17 cellular contexts compared by ENCODE assay signal in genomic region chr15:85116925-85117646, GRCh38.
DNase-seq lines count a peak whose midpoint lies in the region; ATAC-seq, FAIRE-seq and TF ChIP-seq lines count a peak whose summit lies in the region.
"Had no signal": no experiment of that assay in that cellular context is flagged by ENCODE, and none has a peak within 500 bp of the region (broad histone marks: within the 10 kb centered on the region; RNA-seq: fewer than 3 reads in every experiment).

No MANE protein-coding gene starts in this region.

- CTCF ChIA-PET in CD4-positive, alpha-beta T cell (lab: Charles Lee): no interaction called here

- DNase-seq in GM12891 (ENCODE audit: insufficient read length, low spot score) (no peak), GM20000 (ENCODE audit: low spot score) (peak; percentile 42), osteocyte (ENCODE audit: extremely low spot score, unreplicated experiment) (peak; percentile 32), lower lobe of right lung (no peak), mucosa of gallbladder (ENCODE audit: low spot score) (no peak)
- no peak for DNase-seq in CD4-positive, alpha-beta T cell
- DNase-seq: activated gamma-delta T cell; amniotic stem cell; COR-L47; effector memory CD8-positive, alpha-beta T cell; NCI-H1694; NCI-H2227 treated with DMSO at 0.1 percent for 48 hours; PC-3; spleen had no signal

- FAIRE-seq in GM12891 (lab: Jason Lieb, UNC): peak; percentile 38

- H3K36me3 Mint-ChIP-seq in osteocyte (ENCODE audit: unreplicated experiment): peaks cover 40% of the 10 kb centered on the region
- H3K36me3 Mint-ChIP-seq in CD4-positive, alpha-beta T cell (ENCODE audit: low read depth): peaks cover 74% of the 10 kb centered on the region

- no peak overlapping the region for H3K4me3 Mint-ChIP-seq in osteocyte (ENCODE audit: unreplicated experiment)
- no peak overlapping the region for H3K4me3 Mint-ChIP-seq in CD4-positive, alpha-beta T cell
- H3K4me3 Mint-ChIP-seq: effector memory CD8-positive, alpha-beta T cell had no signal

- no peaks in the 10 kb centered on the region for H3K9me3 ChIP-seq in CD4-positive, alpha-beta T cell (ENCODE audit: control insufficient read depth, low read length)
- H3K9me3 ChIP-seq in lower lobe of right lung: no peaks in the 10 kb centered on the region
- H3K9me3 ChIP-seq: HAP-1, spleen, tibial nerve had no signal

- no peaks in the 10 kb centered on the region for H3K27me3 Mint-ChIP-seq in osteocyte (ENCODE audit: unreplicated experiment)
- no peaks in the 10 kb centered on the region for H3K27me3 Mint-ChIP-seq in CD4-positive, alpha-beta T cell
- H3K27me3 Mint-ChIP-seq: effector memory CD8-positive, alpha-beta T cell had no signal

- POLR2A ChIA-PET in CD4-positive, alpha-beta T cell (lab: Charles Lee): no interaction called here

- H3K36me3 ChIP-seq in lower lobe of right lung: peaks cover 84% of the 10 kb centered on the region

- H3K4me1 Mint-ChIP-seq in osteocyte (ENCODE audit: unreplicated experiment): no peaks in the 10 kb centered on the region
- no peaks in the 10 kb centered on the region for H3K4me1 Mint-ChIP-seq in CD4-positive, alpha-beta T cell (ENCODE audit: low read depth)

- no peak for ATAC-seq in CD4-positive, alpha-beta T cell (ENCODE audit: poor library complexity)
- ATAC-seq in lower lobe of right lung: no peak
- ATAC-seq: effector memory CD8-positive, alpha-beta T cell had no signal

- no peak for TF ChIP-seq CTCF in GM20000 (IDR thresholded peaks at IDR 0.05; ENCODE audit: extremely low read depth, missing control alignments)
- TF ChIP-seq CTCF in osteocyte (IDR thresholded peaks at IDR 0.05): no peak
- TF ChIP-seq CTCF in CD4-positive, alpha-beta T cell (IDR thresholded peaks at IDR 0.05): no peak
- no peak for TF ChIP-seq CTCF in lower lobe of right lung (IDR thresholded peaks at IDR 0.05)

- intact Hi-C loops in CD4-positive, alpha-beta T cell (cut with DNase I, micrococcal nuclease): no loop called here
- intact Hi-C loops in lower lobe of right lung (cut with DNase I): no loop called here

- H3K27me3 ChIP-seq in CD4-positive, alpha-beta T cell (ENCODE audit: control insufficient read depth, insufficient read depth, low read length): no peaks in the 10 kb centered on the region
- no peaks in the 10 kb centered on the region for H3K27me3 ChIP-seq in lower lobe of right lung (ENCODE audit: low read depth)
- H3K27me3 ChIP-seq: spleen, tibial nerve had no signal

- H3K27ac Mint-ChIP-seq in osteocyte (ENCODE audit: unreplicated experiment): no peak overlapping the region
- no peak overlapping the region for H3K27ac Mint-ChIP-seq in CD4-positive, alpha-beta T cell
- H3K27ac Mint-ChIP-seq: effector memory CD8-positive, alpha-beta T cell had no signal

- H3K9me3 Mint-ChIP-seq in osteocyte (ENCODE audit: unreplicated experiment): no peaks in the 10 kb centered on the region
- no peaks in the 10 kb centered on the region for H3K9me3 Mint-ChIP-seq in CD4-positive, alpha-beta T cell
- H3K9me3 Mint-ChIP-seq: effector memory CD8-positive, alpha-beta T cell had no signal

- TF ChIP-seq POLR2A in GM12891 (IDR thresholded peaks at IDR 0.05; ENCODE audit: low read depth, low read length): no peak

- no peak overlapping the region for H3K4me3 ChIP-seq in lower lobe of right lung
- H3K4me3 ChIP-seq: HAP-1, spleen, tibial nerve had no signal

- no peaks in the 10 kb centered on the region for H3K4me1 ChIP-seq in lower lobe of right lung
- H3K4me1 ChIP-seq: HAP-1, spleen had no signal

- H3K27ac ChIP-seq in angular gyrus (ENCODE audit: low read depth, low read length) (peak overlapping the region; percentile 65), lower lobe of right lung (no peak overlapping the region)
- H3K27ac ChIP-seq in CD4-positive, alpha-beta T cell (ENCODE audit: low read depth, low read length): no peak overlapping the region
- H3K27ac ChIP-seq: spleen, tibial nerve had no signal

TF ChIP-seq in GM12891, 5 proteins besides CTCF, POLR2A, EP300 and RAD21:
- TF ChIP-seq TAF1 (IDR thresholded peaks at IDR 0.05; ENCODE audit: low read depth, low read length): no peak

Comparison
In these comparisons a context has a peak if more than half of its experiments do, and no peak if none do; other contexts are left out.
1. DNase-seq: peak in GM20000 (single experiment) and osteocyte (single experiment); none in GM12891 (single experiment), CD4-positive, alpha-beta T cell (0 of 10), lower lobe of right lung (single experiment) and mucosa of gallbladder (single experiment).